ENCODE assay signal across 20 cellular contexts in genomic region chr1:170303034-170303433, GRCh38.
DNase-seq lines count a peak whose midpoint lies in the region; ATAC-seq and TF ChIP-seq lines count a peak whose summit lies in the region.
"Had no signal": no experiment of that assay in that cellular context is flagged by ENCODE, and none has a peak within 500 bp of the region (broad histone marks: within the 10 kb centered on the region; RNA-seq: fewer than 3 reads in every experiment).

No MANE protein-coding gene starts in this region.

- no peaks in the 10 kb centered on the region for H3K36me3 ChIP-seq in left ventricle myocardium inferior
- H3K36me3 ChIP-seq: BLaER1 had no signal

- H3K27ac Mint-ChIP-seq in activated CD4-positive, alpha-beta memory T cell treated with anti-CD3 and anti-CD28 coated beads, Interleukin-2, amount 10 ng/mL, durations not matched to agents 7 days and 5 days = no peak overlapping the region
- H3K27ac Mint-ChIP-seq in progenitor cell of endocrine pancreas = no peak overlapping the region
- H3K27ac Mint-ChIP-seq: B cell; CD4-positive, CD25-positive, alpha-beta regulatory T cell; CD8-positive, alpha-beta T cell; GM23338; H9 had no signal

- no peaks in the 10 kb centered on the region for H3K9me3 Mint-ChIP-seq in activated CD4-positive, alpha-beta memory T cell treated with anti-CD3 and anti-CD28 coated beads, Interleukin-2, amount 10 ng/mL, durations not matched to agents 7 days and 5 days
- no peaks in the 10 kb centered on the region for H3K9me3 Mint-ChIP-seq in progenitor cell of endocrine pancreas (ENCODE audit: low read depth)
- H3K9me3 Mint-ChIP-seq: CD4-positive, CD25-positive, alpha-beta regulatory T cell; CD8-positive, alpha-beta T cell; GM23338; H9 had no signal

- intact Hi-C loops in Right ventricle myocardium superior (cut with DNase I) (no loop called here), left ventricle myocardium inferior (cut with micrococcal nuclease) (no loop called here)

- no peak overlapping the region for H3K4me3 Mint-ChIP-seq in activated CD4-positive, alpha-beta memory T cell treated with anti-CD3 and anti-CD28 coated beads, Interleukin-2, amount 10 ng/mL, durations not matched to agents 7 days and 5 days
- H3K4me3 Mint-ChIP-seq in progenitor cell of endocrine pancreas (ENCODE audit: low read depth) = no peak overlapping the region
- H3K4me3 Mint-ChIP-seq: B cell; CD4-positive, CD25-positive, alpha-beta regulatory T cell; CD8-positive, alpha-beta T cell; GM23338; H9 had no signal

- no peak overlapping the region for H3K4me3 ChIP-seq in left ventricle myocardium inferior
- H3K4me3 ChIP-seq in fibroblast of villous mesenchyme (ENCODE audit: low read depth, low read length) = no peak overlapping the region
- H3K4me3 ChIP-seq: BLaER1, GM23338 had no signal

- no peaks in the 10 kb centered on the region for H3K4me1 Mint-ChIP-seq in activated CD4-positive, alpha-beta memory T cell treated with anti-CD3 and anti-CD28 coated beads, Interleukin-2, amount 10 ng/mL, durations not matched to agents 7 days and 5 days
- H3K4me1 Mint-ChIP-seq in progenitor cell of endocrine pancreas (ENCODE audit: low read depth) = no peaks in the 10 kb centered on the region
- H3K4me1 Mint-ChIP-seq: B cell; CD4-positive, CD25-positive, alpha-beta regulatory T cell had no signal

- H3K27me3 Mint-ChIP-seq in activated CD4-positive, alpha-beta memory T cell treated with anti-CD3 and anti-CD28 coated beads, Interleukin-2, amount 10 ng/mL, durations not matched to agents 7 days and 5 days = no peaks in the 10 kb centered on the region
- H3K27me3 Mint-ChIP-seq in progenitor cell of endocrine pancreas = no peaks in the 10 kb centered on the region

- H3K27me3 ChIP-seq in left ventricle myocardium inferior (ENCODE audit: low read depth) = no peaks in the 10 kb centered on the region
- H3K27me3 ChIP-seq: BLaER1 had no signal

- no peak overlapping the region for H3K27ac ChIP-seq in left ventricle myocardium inferior (replicated peaks)
- H3K27ac ChIP-seq: 22Rv1, BLaER1, C4-2B had no signal

- TF ChIP-seq CTCF in left ventricle myocardium inferior (IDR thresholded peaks at IDR 0.05; ENCODE audit: borderline replicate concordance) (no peak), fibroblast of villous mesenchyme (IDR thresholded peaks at IDR 0.05; ENCODE audit: insufficient read depth, low read depth, low read length) (no peak), progenitor cell of endocrine pancreas (IDR thresholded peaks at IDR 0.05; ENCODE audit: unreplicated experiment) (no peak)

- POLR2A ChIA-PET in activated CD4-positive, alpha-beta memory T cell treated with anti-CD3 and anti-CD28 coated beads, Interleukin-2, amount 10 ng/mL, durations not matched to agents 7 days and 5 days (lab: Charles Lee) = no interaction called here

- DNase-seq in Right ventricle myocardium superior (no peak), left ventricle myocardium inferior (no peak), fibroblast of gingiva (ENCODE audit: low read depth) (peak; percentile 25), fibroblast of villous mesenchyme (ENCODE audit: low read depth) (peak; percentile 16), progenitor cell of endocrine pancreas (ENCODE audit: low spot score, unreplicated experiment) (no peak)
- DNase-seq in activated CD4-positive, alpha-beta memory T cell treated with anti-CD3 and anti-CD28 coated beads, Interleukin-2, amount 10 ng/mL, durations not matched to agents 7 days and 5 days = no peak
- DNase-seq: Caco-2; CD4-positive, CD25-positive, alpha-beta regulatory T cell; CD8-positive, alpha-beta T cell; DMS53; DMS79 treated with DMSO at 0.1 percent for 48 hours; GF-D8; H9 had no signal

- ATAC-seq in Right ventricle myocardium superior (ENCODE audit: poor library complexity) (peak; percentile 38), esophagus mucosa (no peak)
- ATAC-seq: CD8-positive, alpha-beta T cell; GM23338; HCT116 had no signal

- H3K9me3 ChIP-seq in left ventricle myocardium inferior (replicated peaks) = no peaks in the 10 kb centered on the region
- H3K9me3 ChIP-seq: BLaER1, Caco-2 had no signal

- peaks cover 11% of the 10 kb centered on the region for H3K4me1 ChIP-seq in left ventricle myocardium inferior
- H3K4me1 ChIP-seq: Caco-2 had no signal

- no peaks in the 10 kb centered on the region for H3K36me3 Mint-ChIP-seq in activated CD4-positive, alpha-beta memory T cell treated with anti-CD3 and anti-CD28 coated beads, Interleukin-2, amount 10 ng/mL, durations not matched to agents 7 days and 5 days (ENCODE audit: low read depth)
- no peaks in the 10 kb centered on the region for H3K36me3 Mint-ChIP-seq in progenitor cell of endocrine pancreas (ENCODE audit: insufficient read depth)
- H3K36me3 Mint-ChIP-seq: CD4-positive, CD25-positive, alpha-beta regulatory T cell; CD8-positive, alpha-beta T cell had no signal

- CTCF ChIA-PET in activated CD4-positive, alpha-beta memory T cell treated with anti-CD3 and anti-CD28 coated beads, Interleukin-2, amount 10 ng/mL, durations not matched to agents 7 days and 5 days (lab: Charles Lee) = no interaction called here

Comparison
In these comparisons a context has a peak if more than half of its experiments do, and no peak if none do; other contexts are left out.
1. DNase-seq: peak in fibroblast of gingiva (single experiment) and fibroblast of villous mesenchyme (single experiment); none in Right ventricle myocardium superior (single experiment), left ventricle myocardium inferior (single experiment), activated CD4-positive, alpha-beta memory T cell treated with anti-CD3 and anti-CD28 coated beads, Interleukin-2, amount 10 ng/mL, durations not matched to agents 7 days and 5 days (single experiment) and progenitor cell of endocrine pancreas (single experiment).